7 cellular contexts compared by ENCODE assay signal in genomic region chrX:78092296-78092695, GRCh38. TPM values are rescaled to one million over a fixed set of nuclear protein-coding genes. Genes with fewer than 3 reads are reported as not detected.
A peak's percentile ranks its signal among the peaks of the same experiment; 100 is the strongest.
DNase-seq lines count a peak whose midpoint lies in the region; ATAC-seq, FAIRE-seq and TF ChIP-seq lines count a peak whose summit lies in the region.

No MANE protein-coding gene starts in this region.

- H3K36me3 Mint-ChIP-seq in osteocyte (ENCODE audit: unreplicated experiment) = no peaks in the 10 kb centered on the region

- peaks cover 9% of the 10 kb centered on the region for H3K27me3 Mint-ChIP-seq in osteocyte (ENCODE audit: unreplicated experiment)

- peaks cover 12% of the 10 kb centered on the region for H3K9me3 Mint-ChIP-seq in osteocyte (ENCODE audit: unreplicated experiment)

- H3K4me3 Mint-ChIP-seq in osteocyte (ENCODE audit: unreplicated experiment) = no peak overlapping the region

- no peaks in the 10 kb centered on the region for H3K4me1 ChIP-seq in ascending aorta

- intact Hi-C loops in ascending aorta (cut with DNase I) = no loop called here

- in situ Hi-C loops in KBM-7 (cut with MboI; ENCODE audit: low pct_unique_long_range_greater_than_20kb, low sequenced_read_pairs) = no loop called here

- H3K9me3 ChIP-seq in ascending aorta = no peaks in the 10 kb centered on the region

- peak; percentile 84 for DNase-seq in KBM-7
- peak; percentile 88 for DNase-seq in bronchial epithelial cell (ENCODE audit: low read depth)
- DNase-seq in osteocyte (ENCODE audit: extremely low spot score, unreplicated experiment) = no peak
- DNase-seq in ascending aorta (ENCODE audit: low spot score in 2 of 2) = no peak
- no peak for DNase-seq in activated CD4-positive, alpha-beta T cell treated with anti-CD3 and anti-CD28 coated beads, Interleukin-2, amount 50 U/mL, for 1 hour

- H3K27ac ChIP-seq in ascending aorta = no peak overlapping the region

- FAIRE-seq in bronchial epithelial cell (lab: Jason Lieb, UNC) = peak; percentile 28

- no peaks in the 10 kb centered on the region for H3K4me1 Mint-ChIP-seq in osteocyte (ENCODE audit: unreplicated experiment)

- H3K27me3 ChIP-seq in bronchial epithelial cell (ENCODE audit: control insufficient read depth, insufficient read depth, low read length) (no peaks in the 10 kb centered on the region), ascending aorta (no peaks in the 10 kb centered on the region)

- H3K36me3 ChIP-seq in bronchial epithelial cell (ENCODE audit: control insufficient read depth, insufficient read depth, low read length) (no peaks in the 10 kb centered on the region), ascending aorta (no peaks in the 10 kb centered on the region)

- TF ChIP-seq CTCF in GM12873 (IDR thresholded peaks at IDR 0.05; ENCODE audit: insufficient read depth, low read depth, low read length, missing control alignments) = peak; percentile 51
- peak; percentile 48 for TF ChIP-seq CTCF in bronchial epithelial cell (IDR thresholded peaks at IDR 0.05; ENCODE audit: insufficient read depth, low read length, severe bottlenecking)
- TF ChIP-seq CTCF in osteocyte (IDR thresholded peaks at IDR 0.05) = peak; percentile 54
- TF ChIP-seq CTCF in ascending aorta (IDR thresholded peaks at IDR 0.05) = peak in 1 of 3 experiments; percentile 11

- H3K4me3 ChIP-seq in bronchial epithelial cell (ENCODE audit: low read depth, low read length) (no peak overlapping the region), ascending aorta (no peak overlapping the region)

- ATAC-seq in GM21423 (IDR thresholded peaks at IDR 0.05; ENCODE audit: unreplicated experiment) = peak; percentile 76

- H3K27ac Mint-ChIP-seq in osteocyte (ENCODE audit: unreplicated experiment) = no peak overlapping the region

RNA-seq across cellular contexts. Expression of gene PGK1, which starts 11.8 kb away (rescaled TPM):
- total RNA-seq in bronchial epithelial cell (306 and 339 TPM in 2 replicates), osteocyte (157 and 166 TPM in 2 replicates), ascending aorta (72.1 TPM)

RNA-seq across cellular contexts. Expression of gene TAF9B, which starts 47.2 kb away (rescaled TPM):
- total RNA-seq in bronchial epithelial cell (3.8 and 4.2 TPM in 2 replicates), osteocyte (16.9 and 19.9 TPM in 2 replicates), ascending aorta (7.9 TPM)

Comparison
In these comparisons a context has a peak if more than half of its experiments do, and no peak if none do; other contexts are left out.
1. DNase-seq: peak in KBM-7 (single experiment) and bronchial epithelial cell (single experiment); none in osteocyte (single experiment), ascending aorta (0 of 2) and activated CD4-positive, alpha-beta T cell treated with anti-CD3 and anti-CD28 coated beads, Interleukin-2, amount 50 U/mL, for 1 hour (single experiment).